ENCODE assay signal across 10 cellular contexts in genomic region chr6:96466149-96466863, GRCh38. TPM values are rescaled to one million over a fixed set of nuclear protein-coding genes. Genes with fewer than 3 reads are reported as not detected.
DNase-seq lines count a peak whose midpoint lies in the region; ATAC-seq lines count a peak whose summit lies in the region.
"Had no signal": no experiment of that assay in that cellular context is flagged by ENCODE, and none has a peak within 500 bp of the region (broad histone marks: within the 10 kb centered on the region; RNA-seq: fewer than 3 reads in every experiment).

No MANE protein-coding gene starts in this region.

- peaks cover 2 to 4% (median 2%) of the 10 kb centered on the region in 3 donors for H3K27me3 Mint-ChIP-seq in immature natural killer cell (ENCODE audit: low read depth in 3 of 3)

- no peaks in the 10 kb centered on the region for H3K36me3 Mint-ChIP-seq in immature natural killer cell

- peak overlapping the region in 4 of 5 donors; percentile 11 to 57 (median 28) for H3K4me3 Mint-ChIP-seq in immature natural killer cell

- peak overlapping the region in 4 of 6 donors; percentile 1 to 36 (median 24) for H3K27ac Mint-ChIP-seq in immature natural killer cell

- H3K9me3 Mint-ChIP-seq in immature natural killer cell, result no peaks in the 10 kb centered on the region

- peaks cover 25 to 29% of the 10 kb centered on the region in 2 donors for H3K4me1 Mint-ChIP-seq in immature natural killer cell

- peak; percentile 24 to 49 (median 31) for DNase-seq in immature natural killer cell
- DNase-seq in cerebellum (ENCODE audit: low spot score), result no peak
- DNase-seq in putamen (ENCODE audit: low spot score), result no peak
- no peak for DNase-seq in activated naive CD4-positive, alpha-beta T cell (lab: John Stamatoyannopoulos, UW)
- DNase-seq: activated CD4-positive, alpha-beta T cell treated with anti-CD3 and anti-CD28 coated beads for 4 hours; esophagus squamous epithelium; Right ventricle myocardium superior had no signal

- peak; percentile 78 for ATAC-seq in GM18909 (IDR thresholded peaks at IDR 0.05; ENCODE audit: poor library complexity, unreplicated experiment)
- peak; percentile 74 for ATAC-seq in GM21529 (IDR thresholded peaks at IDR 0.05; ENCODE audit: unreplicated experiment)
- peak; percentile 60 for ATAC-seq in HG03159 (IDR thresholded peaks at IDR 0.05; ENCODE audit: unreplicated experiment)

RNA-seq across cellular contexts. Expression of gene UFL1, which starts 55.3 kb away (rescaled TPM):
- polyA plus RNA-seq in immature natural killer cell, result 10 to 100 TPM; 11.3 to 19.8 (median 14.2) TPM
- 17.1 TPM for total RNA-seq in cerebellum

Comparison
In these comparisons a context has a peak if more than half of its experiments do, and no peak if none do; other contexts are left out.
1. DNase-seq: peak in immature natural killer cell (3 of 3); none in cerebellum (single experiment), putamen (single experiment) and activated naive CD4-positive, alpha-beta T cell (0 of 4).
2. Peak in every context shown above with its lines, with median percentiles within 50 percentile points of each other: ATAC-seq.